ENCODE assay signal across 8 cellular contexts in the genomic region with DNA sequence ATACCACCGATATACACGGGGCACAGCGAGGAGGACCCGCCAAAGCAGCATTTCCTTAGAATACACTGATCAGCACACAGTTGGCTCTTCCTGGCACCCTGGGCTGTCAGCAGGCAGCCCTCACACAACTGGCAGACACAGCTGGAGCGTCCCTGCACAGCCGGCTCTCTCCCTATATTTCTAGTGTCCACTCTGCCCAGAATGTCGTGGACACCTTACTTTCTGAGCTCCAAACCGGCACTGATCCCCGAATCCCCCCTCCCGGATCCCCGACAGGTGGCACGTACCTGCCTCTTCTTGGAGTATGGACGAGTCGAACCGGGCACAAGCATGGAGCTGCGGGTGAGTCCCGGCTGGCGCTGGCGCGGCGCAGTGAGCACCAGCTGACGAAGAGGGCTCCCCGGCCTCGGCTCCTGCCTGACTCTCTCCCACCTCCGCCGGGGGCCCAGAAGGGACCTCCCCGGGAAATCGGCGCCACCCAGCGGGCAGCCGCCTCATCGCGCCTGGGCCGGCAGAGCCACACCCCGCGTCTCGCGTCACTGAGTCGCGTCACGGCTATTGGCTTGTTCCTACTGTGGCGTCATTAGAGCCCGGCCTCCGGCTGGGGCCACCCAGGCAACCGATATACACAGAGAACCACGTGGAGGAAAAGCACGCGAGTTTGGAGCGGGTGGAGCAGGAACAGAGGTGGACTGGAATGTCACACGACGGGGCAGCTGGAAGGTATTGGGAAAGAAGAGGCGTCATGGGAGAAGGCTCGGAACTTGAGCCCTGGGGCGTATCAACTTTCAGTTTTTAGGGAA.
DNase-seq lines count a peak whose midpoint lies in the region; ATAC-seq and TF ChIP-seq lines count a peak whose summit lies in the region.

A gene with protein sequence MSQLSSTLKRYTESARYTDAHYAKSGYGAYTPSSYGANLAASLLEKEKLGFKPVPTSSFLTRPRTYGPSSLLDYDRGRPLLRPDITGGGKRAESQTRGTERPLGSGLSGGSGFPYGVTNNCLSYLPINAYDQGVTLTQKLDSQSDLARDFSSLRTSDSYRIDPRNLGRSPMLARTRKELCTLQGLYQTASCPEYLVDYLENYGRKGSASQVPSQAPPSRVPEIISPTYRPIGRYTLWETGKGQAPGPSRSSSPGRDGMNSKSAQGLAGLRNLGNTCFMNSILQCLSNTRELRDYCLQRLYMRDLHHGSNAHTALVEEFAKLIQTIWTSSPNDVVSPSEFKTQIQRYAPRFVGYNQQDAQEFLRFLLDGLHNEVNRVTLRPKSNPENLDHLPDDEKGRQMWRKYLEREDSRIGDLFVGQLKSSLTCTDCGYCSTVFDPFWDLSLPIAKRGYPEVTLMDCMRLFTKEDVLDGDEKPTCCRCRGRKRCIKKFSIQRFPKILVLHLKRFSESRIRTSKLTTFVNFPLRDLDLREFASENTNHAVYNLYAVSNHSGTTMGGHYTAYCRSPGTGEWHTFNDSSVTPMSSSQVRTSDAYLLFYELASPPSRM (minus strand): TSS at position 505 of the 803 bp plus-strand sequence. CDS start 8,210 bp downstream, outside the sequence.

- H3K27me3 Mint-ChIP-seq in activated naive CD4-positive, alpha-beta T cell treated with anti-CD3 and anti-CD28 coated beads, Interleukin-2, amount 50 U/mL, for 24 hours, result no peaks in the 10 kb centered on the region

- no peaks in the 10 kb centered on the region for H3K4me1 Mint-ChIP-seq in activated naive CD4-positive, alpha-beta T cell treated with anti-CD3 and anti-CD28 coated beads, Interleukin-2, amount 50 U/mL, for 24 hours

- DNase-seq in GM06990 (ENCODE audit: extremely low read depth, insufficient read length), result peak; percentile 92
- DNase-seq in NCI-H1092 (lab: John Stamatoyannopoulos, UW), result peak; percentile 95
- DNase-seq in SK-N-MC (ENCODE audit: low read depth, low spot score), result peak; percentile 72
- DNase-seq in globus pallidus (ENCODE audit: low spot score), result peak; percentile 97
- peak; percentile 73 for DNase-seq in non-pigmented ciliary epithelial cell (ENCODE audit: low read depth)
- peak; percentile 99 for DNase-seq in superior temporal gyrus (ENCODE audit: extremely low spot score)

- H3K9me3 Mint-ChIP-seq in activated naive CD4-positive, alpha-beta T cell treated with anti-CD3 and anti-CD28 coated beads, Interleukin-2, amount 50 U/mL, for 24 hours, result no peaks in the 10 kb centered on the region

- H3K27ac Mint-ChIP-seq in activated naive CD4-positive, alpha-beta T cell treated with anti-CD3 and anti-CD28 coated beads, Interleukin-2, amount 50 U/mL, for 24 hours, result peak within 1 kb of the TSS; percentile 68

- H3K4me3 Mint-ChIP-seq in activated naive CD4-positive, alpha-beta T cell treated with anti-CD3 and anti-CD28 coated beads, Interleukin-2, amount 50 U/mL, for 24 hours, result no peak within 1 kb of the TSS

- ATAC-seq in HG02610 (IDR thresholded peaks at IDR 0.05; ENCODE audit: unreplicated experiment), result peak; percentile 93

- no peaks in the 10 kb centered on the region; the same call in none of the 2 replicates for H3K27me3 ChIP-seq in GM06990 (replicated peaks; ENCODE audit: control insufficient read depth, insufficient read depth, low read length)

- TF ChIP-seq CTCF in GM06990 (IDR thresholded peaks at IDR 0.05; ENCODE audit: insufficient read depth, low read length, poor library complexity, severe bottlenecking), result peak; percentile 94

- no peaks in the 10 kb centered on the region for H3K36me3 ChIP-seq in GM06990 (ENCODE audit: control insufficient read depth, insufficient read depth, low read length)
- no peaks in the 10 kb centered on the region for H3K36me3 ChIP-seq in SK-N-MC (ENCODE audit: insufficient read depth, low read length)

- H3K27ac ChIP-seq in SK-N-MC, result no peak within 1 kb of the TSS

- H3K36me3 Mint-ChIP-seq in activated naive CD4-positive, alpha-beta T cell treated with anti-CD3 and anti-CD28 coated beads, Interleukin-2, amount 50 U/mL, for 24 hours, result no peaks in the 10 kb centered on the region

- peak within 1 kb of the TSS; percentile 84 for H3K9ac ChIP-seq in SK-N-MC (ENCODE audit: insufficient read length)

- H3K4me3 ChIP-seq in GM06990 (replicated peaks; ENCODE audit: low read depth, low read length) (peak within 1 kb of the TSS; percentile 65), SK-N-MC (peak within 1 kb of the TSS; percentile 98)

- H3K9me3 ChIP-seq in SK-N-MC (ENCODE audit: low read depth, low read length), result no peaks in the 10 kb centered on the region
